Comparison of ENCODE assay signal across 1 cellular context in genomic region chr1:175841613-175842234, GRCh38.
TF ChIP-seq lines count a peak whose summit lies in the region.

No MANE protein-coding gene starts in this region.

TF ChIP-seq in HEK293, 187 proteins besides CTCF, POLR2A, EP300 and RAD21 (continued from another document):
- TF ChIP-seq, protein P1, sequence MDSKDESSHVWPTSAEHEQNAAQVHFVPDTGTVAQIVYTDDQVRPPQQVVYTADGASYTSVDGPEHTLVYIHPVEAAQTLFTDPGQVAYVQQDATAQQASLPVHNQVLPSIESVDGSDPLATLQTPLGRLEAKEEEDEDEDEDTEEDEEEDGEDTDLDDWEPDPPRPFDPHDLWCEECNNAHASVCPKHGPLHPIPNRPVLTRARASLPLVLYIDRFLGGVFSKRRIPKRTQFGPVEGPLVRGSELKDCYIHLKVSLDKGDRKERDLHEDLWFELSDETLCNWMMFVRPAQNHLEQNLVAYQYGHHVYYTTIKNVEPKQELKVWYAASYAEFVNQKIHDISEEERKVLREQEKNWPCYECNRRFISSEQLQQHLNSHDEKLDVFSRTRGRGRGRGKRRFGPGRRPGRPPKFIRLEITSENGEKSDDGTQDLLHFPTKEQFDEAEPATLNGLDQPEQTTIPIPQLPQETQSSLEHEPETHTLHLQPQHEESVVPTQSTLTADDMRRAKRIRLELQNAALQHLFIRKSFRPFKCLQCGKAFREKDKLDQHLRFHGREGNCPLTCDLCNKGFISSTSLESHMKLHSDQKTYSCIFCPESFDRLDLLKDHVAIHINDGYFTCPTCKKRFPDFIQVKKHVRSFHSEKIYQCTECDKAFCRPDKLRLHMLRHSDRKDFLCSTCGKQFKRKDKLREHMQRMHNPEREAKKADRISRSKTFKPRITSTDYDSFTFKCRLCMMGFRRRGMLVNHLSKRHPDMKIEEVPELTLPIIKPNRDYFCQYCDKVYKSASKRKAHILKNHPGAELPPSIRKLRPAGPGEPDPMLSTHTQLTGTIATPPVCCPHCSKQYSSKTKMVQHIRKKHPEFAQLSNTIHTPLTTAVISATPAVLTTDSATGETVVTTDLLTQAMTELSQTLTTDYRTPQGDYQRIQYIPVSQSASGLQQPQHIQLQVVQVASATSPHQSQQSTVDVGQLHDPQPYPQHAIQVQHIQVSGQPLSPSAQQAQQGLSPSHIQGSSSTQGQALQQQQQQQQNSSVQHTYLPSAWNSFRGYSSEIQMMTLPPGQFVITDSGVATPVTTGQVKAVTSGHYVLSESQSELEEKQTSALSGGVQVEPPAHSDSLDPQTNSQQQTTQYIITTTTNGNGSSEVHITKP (tag by site-specific recombination; IDR thresholded peaks at IDR 0.05): peak; percentile 74
- TF ChIP-seq ZNF600 (tag by site-specific recombination; IDR thresholded peaks at IDR 0.05) (peak; percentile 62), KLF1 (tag by site-specific recombination; IDR thresholded peaks at IDR 0.05) (no peak), ZNF488 (tag by site-specific recombination; IDR thresholded peaks at IDR 0.05) (no peak; the same call in 1 of the 2 replicates), OVOL3 (tag by site-specific recombination; IDR thresholded peaks at IDR 0.05) (peak; percentile 75; the same call in 1 of the 2 replicates), ZBTB48 (tag by site-specific recombination; IDR thresholded peaks at IDR 0.05) (no peak), ZNF580 (tag by site-specific recombination; IDR thresholded peaks at IDR 0.05) (peak; percentile 42; the same call in 1 of the 2 replicates), ZNF621 (tag by site-specific recombination; IDR thresholded peaks at IDR 0.05) (no peak), KLF9 (tag by site-specific recombination; IDR thresholded peaks at IDR 0.05; ENCODE audit: low read depth) (no peak), ZNF585B (tag by site-specific recombination; IDR thresholded peaks at IDR 0.05) (no peak), ZNF837 (tag by site-specific recombination; IDR thresholded peaks at IDR 0.05) (no peak), ZFP69B (tag by site-specific recombination; IDR thresholded peaks at IDR 0.05) (0 out of 2 replicates have a peak, but pooled peaks have one; percentile 28), RBAK (tag by site-specific recombination; IDR thresholded peaks at IDR 0.05) (no peak), ZNF394 (tag by site-specific recombination; IDR thresholded peaks at IDR 0.05; ENCODE audit: borderline replicate concordance) (peak; percentile 72; the same call in 1 of the 2 replicates), GLIS1 (tag by site-specific recombination; IDR thresholded peaks at IDR 0.05) (peak; percentile 95), MEIS1 (CRISPR knock-in tag; IDR thresholded peaks at IDR 0.05; ENCODE audit: borderline replicate concordance) (no peak), ZNF530 (tag by site-specific recombination; IDR thresholded peaks at IDR 0.05; ENCODE audit: low read depth) (no peak), ZNF362 (tag by site-specific recombination; IDR thresholded peaks at IDR 0.05) (no peak), SP2 (tag by site-specific recombination; IDR thresholded peaks at IDR 0.05) (peak; percentile 82), ZNF132 (tag by site-specific recombination; IDR thresholded peaks at IDR 0.05; ENCODE audit: borderline replicate concordance) (no peak), ZBTB11 (tag by site-specific recombination; conservative IDR thresholded peaks at IDR 0.05; ENCODE audit: low read depth) (no peak), SP3 (tag by site-specific recombination; IDR thresholded peaks at IDR 0.05) (no peak), ZNF404 (tag by site-specific recombination; IDR thresholded peaks at IDR 0.05) (no peak), ZNF660 (tag by site-specific recombination; IDR thresholded peaks at IDR 0.05) (no peak), ZBTB6 (tag by site-specific recombination; IDR thresholded peaks at IDR 0.05) (peak; percentile 72), ZNF791 (tag by site-specific recombination; IDR thresholded peaks at IDR 0.05) (no peak), WT1 (tag by site-specific recombination; IDR thresholded peaks at IDR 0.05) (peak; percentile 99), ZNF549 (tag by site-specific recombination; IDR thresholded peaks at IDR 0.05) (no peak)
- TF ChIP-seq, protein P2, sequence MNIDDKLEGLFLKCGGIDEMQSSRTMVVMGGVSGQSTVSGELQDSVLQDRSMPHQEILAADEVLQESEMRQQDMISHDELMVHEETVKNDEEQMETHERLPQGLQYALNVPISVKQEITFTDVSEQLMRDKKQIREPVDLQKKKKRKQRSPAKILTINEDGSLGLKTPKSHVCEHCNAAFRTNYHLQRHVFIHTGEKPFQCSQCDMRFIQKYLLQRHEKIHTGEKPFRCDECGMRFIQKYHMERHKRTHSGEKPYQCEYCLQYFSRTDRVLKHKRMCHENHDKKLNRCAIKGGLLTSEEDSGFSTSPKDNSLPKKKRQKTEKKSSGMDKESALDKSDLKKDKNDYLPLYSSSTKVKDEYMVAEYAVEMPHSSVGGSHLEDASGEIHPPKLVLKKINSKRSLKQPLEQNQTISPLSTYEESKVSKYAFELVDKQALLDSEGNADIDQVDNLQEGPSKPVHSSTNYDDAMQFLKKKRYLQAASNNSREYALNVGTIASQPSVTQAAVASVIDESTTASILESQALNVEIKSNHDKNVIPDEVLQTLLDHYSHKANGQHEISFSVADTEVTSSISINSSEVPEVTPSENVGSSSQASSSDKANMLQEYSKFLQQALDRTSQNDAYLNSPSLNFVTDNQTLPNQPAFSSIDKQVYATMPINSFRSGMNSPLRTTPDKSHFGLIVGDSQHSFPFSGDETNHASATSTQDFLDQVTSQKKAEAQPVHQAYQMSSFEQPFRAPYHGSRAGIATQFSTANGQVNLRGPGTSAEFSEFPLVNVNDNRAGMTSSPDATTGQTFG (tag by site-specific recombination; IDR thresholded peaks at IDR 0.05; ENCODE audit: borderline replicate concordance): no peak
- TF ChIP-seq, protein P3, sequence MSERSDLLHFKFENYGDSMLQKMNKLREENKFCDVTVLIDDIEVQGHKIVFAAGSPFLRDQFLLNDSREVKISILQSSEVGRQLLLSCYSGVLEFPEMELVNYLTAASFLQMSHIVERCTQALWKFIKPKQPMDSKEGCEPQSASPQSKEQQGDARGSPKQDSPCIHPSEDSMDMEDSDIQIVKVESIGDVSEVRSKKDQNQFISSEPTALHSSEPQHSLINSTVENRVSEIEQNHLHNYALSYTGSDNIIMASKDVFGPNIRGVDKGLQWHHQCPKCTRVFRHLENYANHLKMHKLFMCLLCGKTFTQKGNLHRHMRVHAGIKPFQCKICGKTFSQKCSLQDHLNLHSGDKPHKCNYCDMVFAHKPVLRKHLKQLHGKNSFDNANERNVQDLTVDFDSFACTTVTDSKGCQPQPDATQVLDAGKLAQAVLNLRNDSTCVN (tag by site-specific recombination; optimal IDR thresholded peaks at IDR 0.05): no peak
- TF ChIP-seq, protein P4, sequence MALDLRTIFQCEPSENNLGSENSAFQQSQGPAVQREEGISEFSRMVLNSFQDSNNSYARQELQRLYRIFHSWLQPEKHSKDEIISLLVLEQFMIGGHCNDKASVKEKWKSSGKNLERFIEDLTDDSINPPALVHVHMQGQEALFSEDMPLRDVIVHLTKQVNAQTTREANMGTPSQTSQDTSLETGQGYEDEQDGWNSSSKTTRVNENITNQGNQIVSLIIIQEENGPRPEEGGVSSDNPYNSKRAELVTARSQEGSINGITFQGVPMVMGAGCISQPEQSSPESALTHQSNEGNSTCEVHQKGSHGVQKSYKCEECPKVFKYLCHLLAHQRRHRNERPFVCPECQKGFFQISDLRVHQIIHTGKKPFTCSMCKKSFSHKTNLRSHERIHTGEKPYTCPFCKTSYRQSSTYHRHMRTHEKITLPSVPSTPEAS (tag by site-specific recombination; IDR thresholded peaks at IDR 0.05): no peak
- TF ChIP-seq, protein P5, sequence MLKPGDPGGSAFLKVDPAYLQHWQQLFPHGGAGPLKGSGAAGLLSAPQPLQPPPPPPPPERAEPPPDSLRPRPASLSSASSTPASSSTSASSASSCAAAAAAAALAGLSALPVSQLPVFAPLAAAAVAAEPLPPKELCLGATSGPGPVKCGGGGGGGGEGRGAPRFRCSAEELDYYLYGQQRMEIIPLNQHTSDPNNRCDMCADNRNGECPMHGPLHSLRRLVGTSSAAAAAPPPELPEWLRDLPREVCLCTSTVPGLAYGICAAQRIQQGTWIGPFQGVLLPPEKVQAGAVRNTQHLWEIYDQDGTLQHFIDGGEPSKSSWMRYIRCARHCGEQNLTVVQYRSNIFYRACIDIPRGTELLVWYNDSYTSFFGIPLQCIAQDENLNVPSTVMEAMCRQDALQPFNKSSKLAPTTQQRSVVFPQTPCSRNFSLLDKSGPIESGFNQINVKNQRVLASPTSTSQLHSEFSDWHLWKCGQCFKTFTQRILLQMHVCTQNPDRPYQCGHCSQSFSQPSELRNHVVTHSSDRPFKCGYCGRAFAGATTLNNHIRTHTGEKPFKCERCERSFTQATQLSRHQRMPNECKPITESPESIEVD (tag by site-specific recombination; IDR thresholded peaks at IDR 0.05): peak; percentile 91
- TF ChIP-seq, protein P6, sequence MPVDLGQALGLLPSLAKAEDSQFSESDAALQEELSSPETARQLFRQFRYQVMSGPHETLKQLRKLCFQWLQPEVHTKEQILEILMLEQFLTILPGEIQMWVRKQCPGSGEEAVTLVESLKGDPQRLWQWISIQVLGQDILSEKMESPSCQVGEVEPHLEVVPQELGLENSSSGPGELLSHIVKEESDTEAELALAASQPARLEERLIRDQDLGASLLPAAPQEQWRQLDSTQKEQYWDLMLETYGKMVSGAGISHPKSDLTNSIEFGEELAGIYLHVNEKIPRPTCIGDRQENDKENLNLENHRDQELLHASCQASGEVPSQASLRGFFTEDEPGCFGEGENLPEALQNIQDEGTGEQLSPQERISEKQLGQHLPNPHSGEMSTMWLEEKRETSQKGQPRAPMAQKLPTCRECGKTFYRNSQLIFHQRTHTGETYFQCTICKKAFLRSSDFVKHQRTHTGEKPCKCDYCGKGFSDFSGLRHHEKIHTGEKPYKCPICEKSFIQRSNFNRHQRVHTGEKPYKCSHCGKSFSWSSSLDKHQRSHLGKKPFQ (tag by site-specific recombination; IDR thresholded peaks at IDR 0.05): no peak
